In genomic region chr14:60164404-60164716, GRCh38 we compare ENCODE assay signal across 8 cellular contexts. TPM values are rescaled to one million over a fixed set of nuclear protein-coding genes. Genes with fewer than 3 reads are reported as not detected.
DNase-seq lines count a peak whose midpoint lies in the region; ATAC-seq and TF ChIP-seq lines count a peak whose summit lies in the region.

No MANE protein-coding gene starts in this region.

- ATAC-seq in T-helper 17 cell, result no peak
- ATAC-seq in HG03432 (IDR thresholded peaks at IDR 0.05; ENCODE audit: unreplicated experiment), result no peak

- 21% methylated on average over 5 of the region's 5 CpGs for WGBS in smooth muscle cell (ENCODE audit: low lambda C conversion rate)

- peak overlapping the region; percentile 73 for H3K9ac ChIP-seq in smooth muscle cell (ENCODE audit: low read depth)

- no peaks in the 10 kb centered on the region for H4K20me1 ChIP-seq in DOHH2 (ENCODE audit: control insufficient read depth, insufficient read depth, low read depth, low read length)
- H4K20me1 ChIP-seq in smooth muscle cell (ENCODE audit: low read depth), result peaks cover 5% of the 10 kb centered on the region

- peak overlapping the region; percentile 95 for H3K4me3 Mint-ChIP-seq in T-helper 17 cell

- H3K27me3 ChIP-seq in DOHH2 (ENCODE audit: control insufficient read depth, low read length), result no peaks in the 10 kb centered on the region
- H3K27me3 ChIP-seq in H7 (ENCODE audit: control insufficient read depth, insufficient read depth, low read length), result no peaks in the 10 kb centered on the region; the same call in 1 of the 2 replicates
- H3K27me3 ChIP-seq in smooth muscle cell (ENCODE audit: low read depth), result no peaks in the 10 kb centered on the region

- TF ChIP-seq CTCF in DOHH2 (IDR thresholded peaks at IDR 0.05; ENCODE audit: low read depth, low read length, poor library complexity, severe bottlenecking) (no peak), smooth muscle cell (IDR thresholded peaks at IDR 0.05; ENCODE audit: borderline replicate concordance, insufficient read depth, poor library complexity, severe bottlenecking) (no peak)

- no peaks in the 10 kb centered on the region for H3K9me2 ChIP-seq in DOHH2 (replicated peaks; ENCODE audit: control insufficient read depth, low read length)

- peak overlapping the region; percentile 89 for H3K4me3 ChIP-seq in DOHH2 (ENCODE audit: low read length)
- H3K4me3 ChIP-seq in H7 (ENCODE audit: insufficient read depth, low read depth, low read length), result peak overlapping the region; percentile 79
- peak overlapping the region; percentile 90 for H3K4me3 ChIP-seq in smooth muscle cell

- H3F3A ChIP-seq in DOHH2 (ENCODE audit: control insufficient read depth, insufficient read depth) (no peaks in the 10 kb centered on the region), smooth muscle cell (ENCODE audit: low read depth) (no peaks in the 10 kb centered on the region)

- H3K4me1 Mint-ChIP-seq in T-helper 17 cell, result peaks cover 38% of the 10 kb centered on the region

- H3K27me3 Mint-ChIP-seq in T-helper 17 cell, result no peaks in the 10 kb centered on the region

- H3K4me2 ChIP-seq in DOHH2 (ENCODE audit: low read length) (peak overlapping the region; percentile 91), smooth muscle cell (peak overlapping the region; percentile 91)

- peak overlapping the region; percentile 77; the same call in 1 of the 2 replicates for H3K27ac ChIP-seq in DOHH2 (ENCODE audit: low read depth, low read length)
- peak overlapping the region; percentile 60 for H3K27ac ChIP-seq in smooth muscle cell (ENCODE audit: low read depth)

- peaks cover 32% of the 10 kb centered on the region for H3K79me2 ChIP-seq in DOHH2 (ENCODE audit: control insufficient read depth, low read length)
- H3K79me2 ChIP-seq in smooth muscle cell (ENCODE audit: low read depth), result peaks cover 37% of the 10 kb centered on the region

- H3K4me1 ChIP-seq in DOHH2 (ENCODE audit: control insufficient read depth, low read length), result peaks cover 32% of the 10 kb centered on the region
- peaks cover 14% of the 10 kb centered on the region for H3K4me1 ChIP-seq in smooth muscle cell (ENCODE audit: low read depth)

- H3K27ac Mint-ChIP-seq in T-helper 17 cell, result peak overlapping the region; percentile 98

- no peak for DNase-seq in H7
- no peak for DNase-seq in T-helper 17 cell
- DNase-seq in foreskin melanocyte, result peak; percentile 29
- no peak for DNase-seq in smooth muscle cell (lab: John Stamatoyannopoulos, UW; ENCODE audit: unreplicated experiment)
- DNase-seq in SKM-1 (lab: John Stamatoyannopoulos, UW; ENCODE audit: unreplicated experiment), result no peak
- DNase-seq in NCI-H1930 (lab: John Stamatoyannopoulos, UW), result no peak

- peak overlapping the region; percentile 23 for H2AFZ ChIP-seq in smooth muscle cell (ENCODE audit: low read depth)

- H3K9me3 ChIP-seq in DOHH2 (ENCODE audit: control insufficient read depth, insufficient read depth, low read length) (no peaks in the 10 kb centered on the region), T-helper 17 cell (ENCODE audit: control insufficient read depth, low read length, poor library complexity, severe bottlenecking) (no peaks in the 10 kb centered on the region), smooth muscle cell (replicated peaks; ENCODE audit: low read depth) (no peaks in the 10 kb centered on the region)

- H3K36me3 Mint-ChIP-seq in T-helper 17 cell (ENCODE audit: low read depth), result no peaks in the 10 kb centered on the region

- H3K36me3 ChIP-seq in DOHH2 (ENCODE audit: control insufficient read depth, low read length), result peaks cover 5% of the 10 kb centered on the region; the same call in 1 of the 2 replicates
- H3K36me3 ChIP-seq in H7 (replicated peaks; ENCODE audit: control insufficient read depth, insufficient read depth, low read length), result no peaks in the 10 kb centered on the region
- no peaks in the 10 kb centered on the region for H3K36me3 ChIP-seq in smooth muscle cell (ENCODE audit: low read depth)

RNA-seq across cellular contexts. Expression of gene DHRS7, which starts 0.8 kb away (rescaled TPM):
- total RNA-seq in H7 (2014; rRNA removed; shearing (Covaris generic)), result 24.0 and 40.0 TPM in 2 replicates
- total RNA-seq in T-helper 17 cell (10 to 100 TPM; 44.8 to 48.0 TPM), smooth muscle cell (64.7 and 88.6 TPM in 2 replicates)
- polyA plus RNA-seq in smooth muscle cell, result 74.8 and 91.0 TPM in 2 replicates
